Comparison of ENCODE assay signal across 1 cellular context in the genomic region with DNA sequence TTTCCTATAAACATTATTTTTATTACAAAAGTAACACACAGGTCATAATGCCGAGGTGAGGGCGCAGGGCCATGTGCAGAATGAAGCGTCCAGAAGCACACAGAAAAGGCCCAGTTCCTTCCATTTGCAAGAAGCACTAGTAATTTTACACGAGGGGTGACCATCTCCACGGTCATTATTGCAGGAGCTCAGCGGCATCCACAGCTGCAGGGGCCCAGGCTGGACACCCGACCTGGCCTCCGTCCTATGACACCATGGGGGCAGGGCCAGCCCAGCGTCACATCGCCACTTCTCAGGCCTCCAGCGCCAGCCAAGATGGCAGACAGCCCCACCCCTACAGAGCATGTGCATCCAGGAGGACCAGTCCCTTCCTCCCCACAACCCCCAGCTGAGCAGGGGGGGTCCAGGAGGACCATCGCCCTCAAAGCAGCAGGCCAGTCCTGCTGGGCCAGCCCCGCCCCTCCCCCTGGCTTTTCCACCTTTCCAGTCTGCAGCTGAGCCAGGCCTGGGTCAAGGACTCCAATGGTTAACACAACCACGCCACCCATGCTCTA.
TF ChIP-seq lines count a peak whose summit lies in the region.

No MANE protein-coding gene starts in this region.

TF ChIP-seq in HepG2, 621 proteins besides CTCF, POLR2A, EP300 and RAD21 (continued from another document and continues in another):
- no peak for TF ChIP-seq ARID4A (CRISPR knock-in tag; IDR thresholded peaks at IDR 0.05; ENCODE audit: borderline replicate concordance)
- TF ChIP-seq, protein P1, sequence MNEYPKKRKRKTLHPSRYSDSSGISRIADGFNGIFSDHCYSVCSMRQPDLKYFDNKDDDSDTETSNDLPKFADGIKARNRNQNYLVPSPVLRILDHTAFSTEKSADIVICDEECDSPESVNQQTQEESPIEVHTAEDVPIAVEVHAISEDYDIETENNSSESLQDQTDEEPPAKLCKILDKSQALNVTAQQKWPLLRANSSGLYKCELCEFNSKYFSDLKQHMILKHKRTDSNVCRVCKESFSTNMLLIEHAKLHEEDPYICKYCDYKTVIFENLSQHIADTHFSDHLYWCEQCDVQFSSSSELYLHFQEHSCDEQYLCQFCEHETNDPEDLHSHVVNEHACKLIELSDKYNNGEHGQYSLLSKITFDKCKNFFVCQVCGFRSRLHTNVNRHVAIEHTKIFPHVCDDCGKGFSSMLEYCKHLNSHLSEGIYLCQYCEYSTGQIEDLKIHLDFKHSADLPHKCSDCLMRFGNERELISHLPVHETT (CRISPR knock-in tag; conservative IDR thresholded peaks at IDR 0.05) = no peak
- no peak for TF ChIP-seq SP1 (IDR thresholded peaks at IDR 0.05)
- TF ChIP-seq SP1 (CRISPR knock-in tag; IDR thresholded peaks at IDR 0.05) = no peak
- peak; percentile 41; the same call in 1 of the 2 replicates for TF ChIP-seq GABPB1 (CRISPR knock-in tag; IDR thresholded peaks at IDR 0.05)
- TF ChIP-seq KDM1A (CRISPR knock-in tag; IDR thresholded peaks at IDR 0.05) = no peak
- TF ChIP-seq ZFAT (CRISPR knock-in tag; conservative IDR thresholded peaks at IDR 0.05) = no peak
- TF ChIP-seq, protein P2, sequence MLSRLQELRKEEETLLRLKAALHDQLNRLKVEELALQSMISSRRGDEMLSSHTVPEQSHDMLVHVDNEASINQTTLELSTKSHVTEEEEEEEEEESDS (CRISPR knock-in tag; IDR thresholded peaks at IDR 0.05; ENCODE audit: borderline replicate concordance) = 0 out of 2 replicates have a peak, but pooled peaks have one; percentile 23
- TF ChIP-seq ATAD3A (CRISPR knock-in tag; IDR thresholded peaks at IDR 0.05) = no peak
- no peak for TF ChIP-seq ZNF569 (CRISPR knock-in tag; IDR thresholded peaks at IDR 0.05; ENCODE audit: borderline replicate concordance)
- TF ChIP-seq HOXA3 (CRISPR knock-in tag; IDR thresholded peaks at IDR 0.05) = peak; percentile 76; the same call in 1 of the 2 replicates
- TF ChIP-seq CCDC6 (CRISPR knock-in tag; IDR thresholded peaks at IDR 0.05) = no peak; the same call in 1 of the 2 replicates
- TF ChIP-seq, protein P3, sequence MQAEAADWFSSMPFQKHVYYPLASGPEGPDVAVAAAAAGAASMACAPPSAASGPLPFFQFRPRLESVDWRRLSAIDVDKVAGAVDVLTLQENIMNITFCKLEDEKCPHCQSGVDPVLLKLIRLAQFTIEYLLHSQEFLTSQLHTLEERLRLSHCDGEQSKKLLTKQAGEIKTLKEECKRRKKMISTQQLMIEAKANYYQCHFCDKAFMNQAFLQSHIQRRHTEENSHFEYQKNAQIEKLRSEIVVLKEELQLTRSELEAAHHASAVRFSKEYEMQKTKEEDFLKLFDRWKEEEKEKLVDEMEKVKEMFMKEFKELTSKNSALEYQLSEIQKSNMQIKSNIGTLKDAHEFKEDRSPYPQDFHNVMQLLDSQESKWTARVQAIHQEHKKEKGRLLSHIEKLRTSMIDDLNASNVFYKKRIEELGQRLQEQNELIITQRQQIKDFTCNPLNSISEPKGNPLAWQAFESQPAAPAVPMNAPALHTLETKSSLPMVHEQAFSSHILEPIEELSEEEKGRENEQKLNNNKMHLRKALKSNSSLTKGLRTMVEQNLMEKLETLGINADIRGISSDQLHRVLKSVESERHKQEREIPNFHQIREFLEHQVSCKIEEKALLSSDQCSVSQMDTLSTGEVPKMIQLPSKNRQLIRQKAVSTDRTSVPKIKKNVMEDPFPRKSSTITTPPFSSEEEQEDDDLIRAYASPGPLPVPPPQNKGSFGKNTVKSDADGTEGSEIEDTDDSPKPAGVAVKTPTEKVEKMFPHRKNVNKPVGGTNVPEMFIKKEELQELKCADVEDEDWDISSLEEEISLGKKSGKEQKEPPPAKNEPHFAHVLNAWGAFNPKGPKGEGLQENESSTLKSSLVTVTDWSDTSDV (CRISPR knock-in tag; IDR thresholded peaks at IDR 0.05) = peak; percentile 65; the same call in 1 of the 2 replicates
- no peak for TF ChIP-seq GTF2F1 (IDR thresholded peaks at IDR 0.05; ENCODE audit: low read length)
- peak; percentile 53; the same call in 1 of the 2 replicates for TF ChIP-seq ZMAT3 (CRISPR knock-in tag; conservative IDR thresholded peaks at IDR 0.05)
- TF ChIP-seq ZNF12 (CRISPR knock-in tag; IDR thresholded peaks at IDR 0.05) = no peak
- TF ChIP-seq SMARCE1 (IDR thresholded peaks at IDR 0.05; ENCODE audit: borderline replicate concordance) = no peak
- TF ChIP-seq TOE1 (CRISPR knock-in tag; IDR thresholded peaks at IDR 0.05) = 0 out of 2 replicates have a peak, but pooled peaks have one; percentile 13
- TF ChIP-seq NR2F6 (IDR thresholded peaks at IDR 0.05) = no peak
- no peak for TF ChIP-seq NR2F6 (CRISPR knock-in tag; IDR thresholded peaks at IDR 0.05)
- TF ChIP-seq ZNF879 (CRISPR knock-in tag; IDR thresholded peaks at IDR 0.05) = no peak
- TF ChIP-seq ZNF224 (CRISPR knock-in tag; IDR thresholded peaks at IDR 0.05) = no peak
- no peak for TF ChIP-seq SCMH1 (CRISPR knock-in tag; IDR thresholded peaks at IDR 0.05; ENCODE audit: borderline replicate concordance)
- no peak for TF ChIP-seq POGZ (CRISPR knock-in tag; IDR thresholded peaks at IDR 0.05)
- no peak for TF ChIP-seq ZNF136 (CRISPR knock-in tag; IDR thresholded peaks at IDR 0.05; ENCODE audit: low read depth)
- no peak for TF ChIP-seq ONECUT2 (CRISPR knock-in tag; IDR thresholded peaks at IDR 0.05)
- no peak for TF ChIP-seq ZMYM3 (CRISPR knock-in tag; IDR thresholded peaks at IDR 0.05)
- TF ChIP-seq ZNF768 (CRISPR knock-in tag; IDR thresholded peaks at IDR 0.05) = no peak
- TF ChIP-seq ZSCAN25 (CRISPR knock-in tag; IDR thresholded peaks at IDR 0.05) = no peak
- no peak for TF ChIP-seq SIX1 (CRISPR knock-in tag; IDR thresholded peaks at IDR 0.05; ENCODE audit: borderline replicate concordance)
- TF ChIP-seq ZNF124 (CRISPR knock-in tag; IDR thresholded peaks at IDR 0.05) = 0 out of 2 replicates have a peak, but pooled peaks have one; percentile 38
- TF ChIP-seq, protein P4, sequence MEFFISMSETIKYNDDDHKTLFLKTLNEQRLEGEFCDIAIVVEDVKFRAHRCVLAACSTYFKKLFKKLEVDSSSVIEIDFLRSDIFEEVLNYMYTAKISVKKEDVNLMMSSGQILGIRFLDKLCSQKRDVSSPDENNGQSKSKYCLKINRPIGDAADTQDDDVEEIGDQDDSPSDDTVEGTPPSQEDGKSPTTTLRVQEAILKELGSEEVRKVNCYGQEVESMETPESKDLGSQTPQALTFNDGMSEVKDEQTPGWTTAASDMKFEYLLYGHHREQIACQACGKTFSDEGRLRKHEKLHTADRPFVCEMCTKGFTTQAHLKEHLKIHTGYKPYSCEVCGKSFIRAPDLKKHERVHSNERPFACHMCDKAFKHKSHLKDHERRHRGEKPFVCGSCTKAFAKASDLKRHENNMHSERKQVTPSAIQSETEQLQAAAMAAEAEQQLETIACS (CRISPR knock-in tag; IDR thresholded peaks at IDR 0.05) = no peak
- TF ChIP-seq SNRNP70 (IDR thresholded peaks at IDR 0.05; ENCODE audit: low read depth, low read length) = no peak
- TF ChIP-seq, protein P5, sequence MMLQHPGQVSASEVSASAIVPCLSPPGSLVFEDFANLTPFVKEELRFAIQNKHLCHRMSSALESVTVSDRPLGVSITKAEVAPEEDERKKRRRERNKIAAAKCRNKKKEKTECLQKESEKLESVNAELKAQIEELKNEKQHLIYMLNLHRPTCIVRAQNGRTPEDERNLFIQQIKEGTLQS (CRISPR knock-in tag; IDR thresholded peaks at IDR 0.05) = no peak
- TF ChIP-seq GATA4 (IDR thresholded peaks at IDR 0.05; ENCODE audit: borderline replicate concordance, low read depth) = no peak; the same call in 1 of the 2 replicates
- TF ChIP-seq ZNF234 (CRISPR knock-in tag; conservative IDR thresholded peaks at IDR 0.05) = no peak
- TF ChIP-seq ZFP91 (CRISPR knock-in tag; IDR thresholded peaks at IDR 0.05; ENCODE audit: borderline replicate concordance) = no peak
- TF ChIP-seq, protein P6, sequence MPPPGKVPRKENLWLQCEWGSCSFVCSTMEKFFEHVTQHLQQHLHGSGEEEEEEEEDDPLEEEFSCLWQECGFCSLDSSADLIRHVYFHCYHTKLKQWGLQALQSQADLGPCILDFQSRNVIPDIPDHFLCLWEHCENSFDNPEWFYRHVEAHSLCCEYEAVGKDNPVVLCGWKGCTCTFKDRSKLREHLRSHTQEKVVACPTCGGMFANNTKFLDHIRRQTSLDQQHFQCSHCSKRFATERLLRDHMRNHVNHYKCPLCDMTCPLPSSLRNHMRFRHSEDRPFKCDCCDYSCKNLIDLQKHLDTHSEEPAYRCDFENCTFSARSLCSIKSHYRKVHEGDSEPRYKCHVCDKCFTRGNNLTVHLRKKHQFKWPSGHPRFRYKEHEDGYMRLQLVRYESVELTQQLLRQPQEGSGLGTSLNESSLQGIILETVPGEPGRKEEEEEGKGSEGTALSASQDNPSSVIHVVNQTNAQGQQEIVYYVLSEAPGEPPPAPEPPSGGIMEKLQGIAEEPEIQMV (CRISPR knock-in tag; IDR thresholded peaks at IDR 0.05; ENCODE audit: low read depth) = no peak
- TF ChIP-seq GATAD2A (CRISPR knock-in tag; IDR thresholded peaks at IDR 0.05) = no peak
- no peak for TF ChIP-seq GATAD1 (CRISPR knock-in tag; IDR thresholded peaks at IDR 0.05)
- 0 out of 2 replicates have a peak, but pooled peaks have one; percentile 65 for TF ChIP-seq NKX3-1 (CRISPR knock-in tag; IDR thresholded peaks at IDR 0.05)
- no peak for TF ChIP-seq ZNF275 (CRISPR knock-in tag; IDR thresholded peaks at IDR 0.05; ENCODE audit: borderline replicate concordance)
- TF ChIP-seq, protein P7, sequence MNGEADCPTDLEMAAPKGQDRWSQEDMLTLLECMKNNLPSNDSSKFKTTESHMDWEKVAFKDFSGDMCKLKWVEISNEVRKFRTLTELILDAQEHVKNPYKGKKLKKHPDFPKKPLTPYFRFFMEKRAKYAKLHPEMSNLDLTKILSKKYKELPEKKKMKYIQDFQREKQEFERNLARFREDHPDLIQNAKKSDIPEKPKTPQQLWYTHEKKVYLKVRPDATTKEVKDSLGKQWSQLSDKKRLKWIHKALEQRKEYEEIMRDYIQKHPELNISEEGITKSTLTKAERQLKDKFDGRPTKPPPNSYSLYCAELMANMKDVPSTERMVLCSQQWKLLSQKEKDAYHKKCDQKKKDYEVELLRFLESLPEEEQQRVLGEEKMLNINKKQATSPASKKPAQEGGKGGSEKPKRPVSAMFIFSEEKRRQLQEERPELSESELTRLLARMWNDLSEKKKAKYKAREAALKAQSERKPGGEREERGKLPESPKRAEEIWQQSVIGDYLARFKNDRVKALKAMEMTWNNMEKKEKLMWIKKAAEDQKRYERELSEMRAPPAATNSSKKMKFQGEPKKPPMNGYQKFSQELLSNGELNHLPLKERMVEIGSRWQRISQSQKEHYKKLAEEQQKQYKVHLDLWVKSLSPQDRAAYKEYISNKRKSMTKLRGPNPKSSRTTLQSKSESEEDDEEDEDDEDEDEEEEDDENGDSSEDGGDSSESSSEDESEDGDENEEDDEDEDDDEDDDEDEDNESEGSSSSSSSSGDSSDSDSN (CRISPR knock-in tag; IDR thresholded peaks at IDR 0.05) = peak; percentile 1; the same call in 1 of the 2 replicates
- no peak for TF ChIP-seq ZNF34 (CRISPR knock-in tag; IDR thresholded peaks at IDR 0.05; ENCODE audit: borderline replicate concordance)
- TF ChIP-seq MIER3 (CRISPR knock-in tag; IDR thresholded peaks at IDR 0.05; ENCODE audit: borderline replicate concordance) = 0 out of 2 replicates have a peak, but pooled peaks have one; percentile 0
- TF ChIP-seq ZNF557 (CRISPR knock-in tag; IDR thresholded peaks at IDR 0.05) = no peak
- no peak for TF ChIP-seq CHCHD3 (CRISPR knock-in tag; IDR thresholded peaks at IDR 0.05)
- no peak for TF ChIP-seq ZSCAN30 (CRISPR knock-in tag; IDR thresholded peaks at IDR 0.05)
- TF ChIP-seq TARDBP (CRISPR knock-in tag; IDR thresholded peaks at IDR 0.05) = peak; percentile 55; the same call in 1 of the 2 replicates
- 0 out of 2 replicates have a peak, but pooled peaks have one; percentile 4 for TF ChIP-seq EED (CRISPR knock-in tag; IDR thresholded peaks at IDR 0.05)
- TF ChIP-seq FOXK1 (CRISPR knock-in tag; IDR thresholded peaks at IDR 0.05; ENCODE audit: borderline replicate concordance, low read depth) = no peak
